Comparison of ENCODE assay signal across 19 cellular contexts in the genomic region with DNA sequence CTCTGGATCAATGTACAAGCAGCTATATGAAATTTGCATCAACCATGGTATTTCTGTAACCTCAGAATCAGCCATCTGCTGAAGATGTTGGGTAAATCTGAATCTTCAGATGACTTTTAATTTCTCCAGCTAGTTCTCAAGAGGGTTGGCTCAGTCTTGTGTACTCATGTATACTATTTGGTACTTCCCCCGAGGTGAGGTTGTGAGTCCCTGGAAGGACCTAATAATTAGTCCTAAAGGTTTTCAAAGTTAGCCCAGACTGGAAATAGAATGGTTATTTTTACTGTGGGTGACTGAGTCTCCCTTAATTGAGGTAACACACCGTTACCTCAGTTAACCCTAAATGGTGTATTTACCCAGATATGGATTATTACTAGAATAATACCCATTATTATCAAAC.
DNase-seq lines count a peak whose midpoint lies in the region; ATAC-seq and TF ChIP-seq lines count a peak whose summit lies in the region.
"Had no signal": no experiment of that assay in that cellular context is flagged by ENCODE, and none has a peak within 500 bp of the region (broad histone marks: within the 10 kb centered on the region; RNA-seq: fewer than 3 reads in every experiment).

No MANE protein-coding gene starts in this region.

- no peaks in the 10 kb centered on the region for H4K20me1 ChIP-seq in mammary epithelial cell (ENCODE audit: insufficient read depth, low read length)
- H4K20me1 ChIP-seq: BLaER1 had no signal

- H3K36me3 Mint-ChIP-seq in MCF 10A (ENCODE audit: insufficient read depth, unreplicated experiment) = peaks cover 6% of the 10 kb centered on the region
- no peaks in the 10 kb centered on the region for H3K36me3 Mint-ChIP-seq in stimulated activated naive B cell treated with anti-CD40 and anti-IgM and Interleukin-4, amounts not matched to agents 10 μg/mL and 1 μg/mL and 100 μg/mL, for 72 hours
- H3K36me3 Mint-ChIP-seq: CD14-positive monocyte; CD4-positive, alpha-beta memory T cell had no signal

- H3K9me3 ChIP-seq in mammary epithelial cell (replicated peaks; ENCODE audit: insufficient read depth, low read length) (no peaks in the 10 kb centered on the region), heart right ventricle (no peaks in the 10 kb centered on the region), right atrium auricular region (no peaks in the 10 kb centered on the region)
- H3K9me3 ChIP-seq: A549, BLaER1 had no signal

- no peak overlapping the region for H3K4me3 Mint-ChIP-seq in MCF 10A (ENCODE audit: unreplicated experiment)
- H3K4me3 Mint-ChIP-seq in stimulated activated naive B cell treated with anti-CD40 and anti-IgM and Interleukin-4, amounts not matched to agents 10 μg/mL and 1 μg/mL and 100 μg/mL, for 72 hours = no peak overlapping the region
- H3K4me3 Mint-ChIP-seq: CD14-positive monocyte; CD4-positive, alpha-beta memory T cell; HFFc6 had no signal

- H3K4me1 Mint-ChIP-seq in MCF 10A (ENCODE audit: insufficient read depth, unreplicated experiment) = no peaks in the 10 kb centered on the region
- peaks cover 0 to 2% of the 10 kb centered on the region in 2 donors for H3K4me1 Mint-ChIP-seq in stimulated activated naive B cell treated with anti-CD40 and anti-IgM and Interleukin-4, amounts not matched to agents 10 μg/mL and 1 μg/mL and 100 μg/mL, for 72 hours
- H3K4me1 Mint-ChIP-seq: CD14-positive monocyte; CD4-positive, alpha-beta memory T cell had no signal

- WGBS in mammary epithelial cell (ENCODE audit: low coverage, missing lambda C conversion rate) = 88% methylated on average over 2 of the region's 2 CpGs
- 43 to 52% methylated on average over 2 of the region's 2 CpGs for WGBS in heart right ventricle, 2 donors

- H3K4me2 ChIP-seq in mammary epithelial cell (ENCODE audit: insufficient read depth, low read depth, low read length) = no peak overlapping the region
- H3K4me2 ChIP-seq: A549, BLaER1 had no signal

- H3K36me3 ChIP-seq in mammary epithelial cell (ENCODE audit: insufficient read depth, low read length) (no peaks in the 10 kb centered on the region), heart right ventricle (peaks cover 0 to 37% (median 0%) of the 10 kb centered on the region in 9 donors), right atrium auricular region (peaks cover 5% of the 10 kb centered on the region)
- H3K36me3 ChIP-seq: BLaER1 had no signal

- DNase-seq in mammary epithelial cell = no peak
- no peak for DNase-seq in MCF 10A (ENCODE audit: unreplicated experiment)
- DNase-seq in heart right ventricle = no peak
- DNase-seq in right atrium auricular region (ENCODE audit: low spot score) = no peak
- DNase-seq in epithelial cell of prostate (ENCODE audit: low read depth, low spot score) = no peak
- no peak for DNase-seq in stimulated activated naive B cell treated with anti-CD40 and anti-IgM and Interleukin-4, amounts not matched to agents 10 μg/mL and 1 μg/mL and 100 μg/mL, for 72 hours
- no peak for DNase-seq in KBM-7
- DNase-seq: CD4-positive, alpha-beta memory T cell; DMS153; DMS79; GDM1; GOT3 had no signal

- H3K4me3 ChIP-seq in mammary epithelial cell (replicated peaks in 1 of 3; ENCODE audit: insufficient read depth in 1 of 3, low read depth in 2 of 3, low read length in 3 of 3) (no peak overlapping the region), heart right ventricle (peak overlapping the region in 5 of 10 donors; percentile 20 to 50 (median 48)), right atrium auricular region (no peak overlapping the region)
- H3K4me3 ChIP-seq: A549, BLaER1 had no signal

- no peak overlapping the region for H3K27ac Mint-ChIP-seq in MCF 10A (ENCODE audit: low read depth, unreplicated experiment)
- no peak overlapping the region for H3K27ac Mint-ChIP-seq in stimulated activated naive B cell treated with anti-CD40 and anti-IgM and Interleukin-4, amounts not matched to agents 10 μg/mL and 1 μg/mL and 100 μg/mL, for 72 hours
- H3K27ac Mint-ChIP-seq: CD14-positive monocyte; CD4-positive, alpha-beta memory T cell had no signal

- H3K27me3 ChIP-seq in mammary epithelial cell (ENCODE audit: insufficient read depth, low read length) (no peaks in the 10 kb centered on the region), heart right ventricle (no peaks in the 10 kb centered on the region), right atrium auricular region (no peaks in the 10 kb centered on the region)
- H3K27me3 ChIP-seq: BLaER1 had no signal

- dilution Hi-C loops in mammary epithelial cell (cut with HindIII; ENCODE audit: low sequenced_read_pairs) = no loop called here

- peaks cover 15% of the 10 kb centered on the region for H3K4me1 ChIP-seq in mammary epithelial cell (ENCODE audit: insufficient read depth, low read length)
- peaks cover 0 to 10% (median 3%) of the 10 kb centered on the region in 9 donors for H3K4me1 ChIP-seq in heart right ventricle
- no peaks in the 10 kb centered on the region for H3K4me1 ChIP-seq in right atrium auricular region
- H3K4me1 ChIP-seq: BLaER1 had no signal

- H3K27ac ChIP-seq in mammary epithelial cell (ENCODE audit: insufficient read depth, low read depth, low read length) (no peak overlapping the region), heart right ventricle (peak overlapping the region in 6 of 10 donors; percentile 4 to 80 (median 62)), right atrium auricular region (peak overlapping the region in 1 of 2 donors; percentile 13), epithelial cell of prostate (peak overlapping the region; percentile 54)
- H3K27ac ChIP-seq: 22Rv1, BLaER1, HL-60 had no signal

- no peaks in the 10 kb centered on the region for H3K27me3 Mint-ChIP-seq in MCF 10A (ENCODE audit: insufficient read depth, unreplicated experiment)
- peaks cover 4 to 11% of the 10 kb centered on the region in 2 donors for H3K27me3 Mint-ChIP-seq in stimulated activated naive B cell treated with anti-CD40 and anti-IgM and Interleukin-4, amounts not matched to agents 10 μg/mL and 1 μg/mL and 100 μg/mL, for 72 hours

- no peak overlapping the region for H3K9ac ChIP-seq in mammary epithelial cell (ENCODE audit: insufficient read depth, low read length)
- H3K9ac ChIP-seq: BLaER1 had no signal

- no peaks in the 10 kb centered on the region for H3K9me3 Mint-ChIP-seq in MCF 10A (ENCODE audit: unreplicated experiment)
- no peaks in the 10 kb centered on the region for H3K9me3 Mint-ChIP-seq in stimulated activated naive B cell treated with anti-CD40 and anti-IgM and Interleukin-4, amounts not matched to agents 10 μg/mL and 1 μg/mL and 100 μg/mL, for 72 hours
- H3K9me3 Mint-ChIP-seq: CD14-positive monocyte; CD4-positive, alpha-beta memory T cell; HFFc6 had no signal

- no TSS peak for BruUV-seq in mammary epithelial cell (replicated peaks; lab: Mats Ljungman, UMichigan)
- BruUV-seq in MCF 10A (replicated peaks; lab: Mats Ljungman, UMichigan) = no TSS peak

- no peak for TF ChIP-seq CTCF in mammary epithelial cell (conservative IDR thresholded peaks at IDR 0.05 in 1 of 2, IDR thresholded peaks at IDR 0.05 in 1 of 2; ENCODE audit: extremely low read depth in 1 of 2, insufficient read depth in 1 of 2, low read depth in 1 of 2, low read length in 2 of 2)
- TF ChIP-seq CTCF in MCF 10A (IDR thresholded peaks at IDR 0.05; ENCODE audit: unreplicated experiment) = no peak
- TF ChIP-seq CTCF in heart right ventricle (IDR thresholded peaks at IDR 0.05) = no peak
- TF ChIP-seq CTCF in right atrium auricular region (IDR thresholded peaks at IDR 0.05) = no peak

- peak overlapping the region; percentile 17 for H2AFZ ChIP-seq in mammary epithelial cell (ENCODE audit: low read depth, low read length)

- POLR2A ChIA-PET in MCF 10A (lab: Yijun Ruan, JAX) = interaction anchor here (1.3 to 2.1 kb wide), 3 partner anchors 92 to 436 kb away, joined by 3 to 6 read pairs (median 5); no protein-coding TSS in a partner anchor

- in situ Hi-C loops in mammary epithelial cell (cut with MboI; ENCODE audit: low sequenced_read_pairs in 2 of 2) = loop anchor here in 1 of 2 donors (5.0 to 25.0 kb wide), 3 partner anchors 84 to 431 kb away; no protein-coding TSS in a partner anchor
- in situ Hi-C loops in KBM-7 (cut with MboI; ENCODE audit: low pct_unique_long_range_greater_than_20kb, low sequenced_read_pairs) = no loop called here

- CTCF ChIA-PET in mammary epithelial cell (lab: Charles Lee; ENCODE audit: low non-redundant PET) = no interaction called here
- CTCF ChIA-PET in MCF 10A (lab: Yijun Ruan, JAX) = interaction anchor here (0.6 to 4.3 kb wide), 9 partner anchors 35 to 433 kb away, joined by 3 to 34 read pairs (median 4); a partner anchor contains a TSS

- no peaks in the 10 kb centered on the region for H3K79me2 ChIP-seq in mammary epithelial cell (ENCODE audit: insufficient read depth, low read length)

- ATAC-seq in heart right ventricle = peak in 7 of 8 donors; percentile 17 to 57 (median 30)
- peak; percentile 59 to 75 for ATAC-seq in stimulated activated naive B cell treated with anti-CD40 and anti-IgM and Interleukin-4, amounts not matched to agents 10 μg/mL and 1 μg/mL and 100 μg/mL, for 72 hours (replicated peaks)
- no peak for ATAC-seq in esophagus mucosa

- intact Hi-C loops in mammary epithelial cell (cut with micrococcal nuclease) = loop anchor here (1.0 to 5.0 kb wide), 7 partner anchors 32 to 429 kb away; a partner anchor contains a TSS
- intact Hi-C loops in MCF 10A (cut with micrococcal nuclease) = loop anchor here (1.0 to 5.0 kb wide), 4 partner anchors 92 to 790 kb away; a partner anchor contains a TSS
- intact Hi-C loops in heart right ventricle (cut with DNase I) = loop anchor here in 8 of 10 donors (5.0 to 10.0 kb wide), 6 partner anchors 91 to 436 kb away; a partner anchor contains a TSS
